17 cellular contexts compared by ENCODE assay signal in the genomic region with DNA sequence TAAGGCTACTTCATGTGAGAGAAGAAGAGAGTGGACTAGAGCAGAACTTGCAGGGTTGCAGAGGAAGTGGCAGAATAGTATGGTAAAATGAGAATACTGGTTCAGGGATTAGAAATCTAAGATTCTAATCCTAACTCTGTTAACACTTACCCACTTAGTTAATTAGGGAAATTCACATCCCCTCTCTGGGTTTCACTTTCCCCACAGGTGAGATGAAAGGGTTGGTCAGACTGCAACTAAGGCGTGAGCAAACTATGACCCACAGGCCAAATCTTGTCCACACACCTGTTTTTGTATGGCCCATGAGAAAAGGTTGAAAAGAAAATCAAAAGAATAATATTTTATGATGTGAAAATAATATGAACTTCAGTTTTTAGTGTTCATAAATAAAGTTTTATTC.
DNase-seq lines count a peak whose midpoint lies in the region; ATAC-seq, FAIRE-seq and TF ChIP-seq lines count a peak whose summit lies in the region.
"Had no signal": no experiment of that assay in that cellular context is flagged by ENCODE, and none has a peak within 500 bp of the region (broad histone marks: within the 10 kb centered on the region; RNA-seq: fewer than 3 reads in every experiment).

No MANE protein-coding gene starts in this region.

- peaks cover 99% of the 10 kb centered on the region for H3K36me3 ChIP-seq in CD4-positive, CD25-positive, alpha-beta regulatory T cell (ENCODE audit: control insufficient read depth, insufficient read depth, low read length)
- H3K36me3 ChIP-seq in colonic mucosa (peaks cover 14% of the 10 kb centered on the region), kidney (ENCODE audit: control insufficient read depth in 1 of 2, insufficient read depth in 2 of 2, low read length in 2 of 2) (peaks cover 53 to 76% of the 10 kb centered on the region in 2 donors)

- H3K27ac ChIP-seq in CD4-positive, CD25-positive, alpha-beta regulatory T cell (ENCODE audit: insufficient read depth, low read length, poor library complexity, severe bottlenecking): no peak overlapping the region
- peak overlapping the region; percentile 1 for H3K27ac ChIP-seq in colonic mucosa
- H3K27ac ChIP-seq in kidney (ENCODE audit: low read depth in 2 of 2, low read length in 2 of 2): no peak overlapping the region
- H3K27ac ChIP-seq: esophagus squamous epithelium, neural progenitor cell, VCaP had no signal

- H3K4me1 Mint-ChIP-seq in CD4-positive, CD25-positive, alpha-beta regulatory T cell: peaks cover 0 to 8% (median 2%) of the 10 kb centered on the region in 4 donors
- no peaks in the 10 kb centered on the region for H3K4me1 Mint-ChIP-seq in nephron progenitor cell
- H3K4me1 Mint-ChIP-seq: memory B cell, neural progenitor cell had no signal

- H3K36me3 Mint-ChIP-seq in CD4-positive, CD25-positive, alpha-beta regulatory T cell: peaks cover 45% of the 10 kb centered on the region
- peaks cover 51% of the 10 kb centered on the region for H3K36me3 Mint-ChIP-seq in nephron progenitor cell (ENCODE audit: low read depth)

- no peak for DNase-seq in CD4-positive, CD25-positive, alpha-beta regulatory T cell
- no peak for DNase-seq in GM12891 (ENCODE audit: insufficient read length, low spot score)
- no peak for DNase-seq in colonic mucosa
- no peak for DNase-seq in nephron progenitor cell
- no peak for DNase-seq in kidney
- no peak for DNase-seq in kidney glomerular epithelial cell (lab: John Stamatoyannopoulos, UW)
- DNase-seq: activated naive CD8-positive, alpha-beta T cell treated with anti-CD3 and anti-CD28 coated beads, Interleukin-2, amount 10 ng/mL, durations not matched to agents 7 days and 5 days; dorsolateral prefrontal cortex; esophagus squamous epithelium; glutamatergic neuron; NCI-H1417 treated with DMSO at 0.1 percent for 48 hours; stimulated activated CD4-positive, alpha-beta T cell treated with anti-CD3 and anti-CD28 coated beads, Interleukin-15, amount 100 ng/mL, for 24 hours had no signal

- TF ChIP-seq CTCF in colonic mucosa (IDR thresholded peaks at IDR 0.05) (no peak), nephron progenitor cell (IDR thresholded peaks at IDR 0.05) (no peak), kidney (IDR thresholded peaks at IDR 0.05; ENCODE audit: borderline replicate concordance, extremely low read depth, insufficient read depth) (no peak)

- ATAC-seq in CD4-positive, CD25-positive, alpha-beta regulatory T cell (ENCODE audit: low read depth in 2 of 2): no peak
- peak; percentile 44 for ATAC-seq in HG02981 (IDR thresholded peaks at IDR 0.05; ENCODE audit: unreplicated experiment)
- ATAC-seq in HG03354 (IDR thresholded peaks at IDR 0.05; ENCODE audit: poor library complexity, severe bottlenecking, unreplicated experiment): no peak

- H3K9ac ChIP-seq in colonic mucosa (ENCODE audit: low read depth in 2 of 2, low read length in 2 of 2): no peak overlapping the region
- H3K9ac ChIP-seq in kidney (ENCODE audit: low read length in 2 of 2): no peak overlapping the region
- H3K9ac ChIP-seq: neural progenitor cell had no signal

- FAIRE-seq in GM12891 (lab: Jason Lieb, UNC): peak; percentile 90
- no peak for FAIRE-seq in kidney (lab: Jason Lieb, UNC)

- H3K4me3 ChIP-seq in CD4-positive, CD25-positive, alpha-beta regulatory T cell (ENCODE audit: low read depth, low read length): no peak overlapping the region
- H3K4me3 ChIP-seq in colonic mucosa (no peak overlapping the region), kidney (ENCODE audit: low read length in 2 of 2) (no peak overlapping the region)
- H3K4me3 ChIP-seq: dorsolateral prefrontal cortex, esophagus squamous epithelium, neural progenitor cell had no signal

- intact Hi-C loops in colonic mucosa (cut with DNase I): no loop called here
- intact Hi-C loops in kidney (cut with DNase I): no loop called here

- no peaks in the 10 kb centered on the region for H3K27me3 Mint-ChIP-seq in CD4-positive, CD25-positive, alpha-beta regulatory T cell
- no peaks in the 10 kb centered on the region for H3K27me3 Mint-ChIP-seq in nephron progenitor cell (ENCODE audit: low read depth, poor library complexity)
- H3K27me3 Mint-ChIP-seq: activated naive CD8-positive, alpha-beta T cell treated with anti-CD3 and anti-CD28 coated beads, Interleukin-2, amount 10 ng/mL, durations not matched to agents 7 days and 5 days; memory B cell had no signal

- no peak overlapping the region for H3K4me3 Mint-ChIP-seq in CD4-positive, CD25-positive, alpha-beta regulatory T cell
- no peak overlapping the region for H3K4me3 Mint-ChIP-seq in nephron progenitor cell
- H3K4me3 Mint-ChIP-seq: activated naive CD8-positive, alpha-beta T cell treated with anti-CD3 and anti-CD28 coated beads, Interleukin-2, amount 10 ng/mL, durations not matched to agents 7 days and 5 days; memory B cell; neural progenitor cell had no signal

- no peaks in the 10 kb centered on the region for H3K9me3 ChIP-seq in CD4-positive, CD25-positive, alpha-beta regulatory T cell (ENCODE audit: control insufficient read depth in 2 of 2, low read length in 2 of 2)
- H3K9me3 ChIP-seq in colonic mucosa (no peaks in the 10 kb centered on the region), kidney (ENCODE audit: control insufficient read depth in 1 of 2, low read length in 2 of 2) (no peaks in the 10 kb centered on the region)
- H3K9me3 ChIP-seq: esophagus squamous epithelium had no signal

- H3K27me3 ChIP-seq in CD4-positive, CD25-positive, alpha-beta regulatory T cell (ENCODE audit: control insufficient read depth, insufficient read depth, low read length): no peaks in the 10 kb centered on the region
- H3K27me3 ChIP-seq in colonic mucosa: no peaks in the 10 kb centered on the region
- H3K27me3 ChIP-seq: dorsolateral prefrontal cortex, esophagus squamous epithelium, neural progenitor cell had no signal

- no peaks in the 10 kb centered on the region for H3K9me3 Mint-ChIP-seq in CD4-positive, CD25-positive, alpha-beta regulatory T cell
- H3K9me3 Mint-ChIP-seq in nephron progenitor cell: no peaks in the 10 kb centered on the region
- H3K9me3 Mint-ChIP-seq: activated naive CD8-positive, alpha-beta T cell treated with anti-CD3 and anti-CD28 coated beads, Interleukin-2, amount 10 ng/mL, durations not matched to agents 7 days and 5 days; memory B cell; neural progenitor cell had no signal

- no peaks in the 10 kb centered on the region for H3K4me1 ChIP-seq in CD4-positive, CD25-positive, alpha-beta regulatory T cell (ENCODE audit: control insufficient read depth, insufficient read depth, low read length, poor library complexity, severe bottlenecking)
- H3K4me1 ChIP-seq in colonic mucosa (no peaks in the 10 kb centered on the region), kidney (ENCODE audit: control insufficient read depth in 1 of 2, insufficient read depth in 1 of 2, low read depth in 1 of 2, low read length in 2 of 2) (no peaks in the 10 kb centered on the region)
- H3K4me1 ChIP-seq: esophagus squamous epithelium, neural progenitor cell had no signal

- H3K27ac Mint-ChIP-seq in CD4-positive, CD25-positive, alpha-beta regulatory T cell: peak overlapping the region in 2 of 3 donors; percentile 52 to 56
- no peak overlapping the region for H3K27ac Mint-ChIP-seq in nephron progenitor cell
- H3K27ac Mint-ChIP-seq: activated naive CD8-positive, alpha-beta T cell treated with anti-CD3 and anti-CD28 coated beads, Interleukin-2, amount 10 ng/mL, durations not matched to agents 7 days and 5 days; neural progenitor cell had no signal

- no peak for TF ChIP-seq POLR2A in GM12891 (IDR thresholded peaks at IDR 0.05; ENCODE audit: low read depth, low read length)

TF ChIP-seq in GM12891, 5 proteins besides CTCF, POLR2A, EP300 and RAD21:
- TF ChIP-seq POLR2AphosphoS5 (IDR thresholded peaks at IDR 0.05; ENCODE audit: low read depth, low read length) (no peak), TAF1 (IDR thresholded peaks at IDR 0.05; ENCODE audit: low read depth, low read length) (no peak), SPI1 (IDR thresholded peaks at IDR 0.05; ENCODE audit: low read depth, low read length) (peak; percentile 38), PAX5 (IDR thresholded peaks at IDR 0.05; ENCODE audit: insufficient read depth, low read length, severe bottlenecking) (no peak)
